ENCODE assay signal across 8 cellular contexts in genomic region chr10:63520463-63521388, GRCh38. TPM values are rescaled to one million over a fixed set of nuclear protein-coding genes. Genes with fewer than 3 reads are reported as not detected.
A peak's percentile ranks its signal among the peaks of the same experiment; 100 is the strongest.
DNase-seq lines count a peak whose midpoint lies in the region; ATAC-seq and TF ChIP-seq lines count a peak whose summit lies in the region.

No MANE protein-coding gene starts in this region.

- peak overlapping the region; percentile 89 for H3K27ac Mint-ChIP-seq in chondrocyte (ENCODE audit: unreplicated experiment)

- H3K9me3 Mint-ChIP-seq in chondrocyte (ENCODE audit: low read depth) = peaks cover 9% of the 10 kb centered on the region

- DNase-seq in NCI-H82 (lab: John Stamatoyannopoulos, UW) (peak; percentile 73), NCI-H82 treated with DMSO at 0.1 percent for 48 hours (lab: John Stamatoyannopoulos, UW; ENCODE audit: unreplicated experiment) (no peak), MV-4-11 (lab: John Stamatoyannopoulos, UW) (peak; percentile 82), chondrocyte (ENCODE audit: low spot score) (no peak), left colon (peak; percentile 61 to 78)
- peak; percentile 6 to 59 for DNase-seq in stimulated activated CD4-positive, alpha-beta T cell treated with anti-CD3 and anti-CD28 coated beads, Interleukin-4, amount 100 ng/mL, for 4 hours

- peaks cover 75% of the 10 kb centered on the region for H3K4me1 Mint-ChIP-seq in chondrocyte (ENCODE audit: low read depth)

- H3K27me3 Mint-ChIP-seq in chondrocyte (ENCODE audit: low read depth) = no peaks in the 10 kb centered on the region

- intact Hi-C loops in left colon (cut with DNase I, micrococcal nuclease) = no loop called here

- ATAC-seq in HG02571 (IDR thresholded peaks at IDR 0.05; ENCODE audit: unreplicated experiment) (peak; percentile 76), left colon (peak; percentile 80)

- no peak for TF ChIP-seq CTCF in WI38 (IDR thresholded peaks at IDR 0.05; ENCODE audit: low read depth, low read length)
- TF ChIP-seq CTCF in chondrocyte (IDR thresholded peaks at IDR 0.05) = no peak

- H3K4me3 ChIP-seq in WI38 (ENCODE audit: low read depth, low read length) = peak overlapping the region; percentile 62

- H3K4me3 Mint-ChIP-seq in chondrocyte (ENCODE audit: unreplicated experiment) = peak overlapping the region; percentile 80

- H3K36me3 Mint-ChIP-seq in chondrocyte (ENCODE audit: low read depth) = peaks cover 6% of the 10 kb centered on the region

RNA-seq across cellular contexts. Expression of gene REEP3, which starts 0.5 kb away (rescaled TPM):
- total RNA-seq in chondrocyte (77.8 to 80.6 TPM (median 78.3 TPM) in 3 replicates), left colon (10 to 100 TPM; 44.8 to 56.4 TPM)

RNA-seq across cellular contexts. Expression of gene JMJD1C, which starts 54.9 kb away (rescaled TPM):
- 72.9 to 81.3 TPM (median 77.0 TPM) in 3 replicates for total RNA-seq in chondrocyte
- total RNA-seq in left colon = 10 to 100 TPM; 56.1 to 75.0 TPM

Comparison
In these comparisons a context has a peak if more than half of its experiments do, and no peak if none do; other contexts are left out.
1. DNase-seq: peak in NCI-H82 (single experiment), MV-4-11 (single experiment), left colon (2 of 2) and stimulated activated CD4-positive, alpha-beta T cell treated with anti-CD3 and anti-CD28 coated beads, Interleukin-4, amount 100 ng/mL, for 4 hours (2 of 2); none in NCI-H82 treated with DMSO at 0.1 percent for 48 hours (single experiment) and chondrocyte (single experiment).